Comparison of ENCODE assay signal across 16 cellular contexts in the genomic region with DNA sequence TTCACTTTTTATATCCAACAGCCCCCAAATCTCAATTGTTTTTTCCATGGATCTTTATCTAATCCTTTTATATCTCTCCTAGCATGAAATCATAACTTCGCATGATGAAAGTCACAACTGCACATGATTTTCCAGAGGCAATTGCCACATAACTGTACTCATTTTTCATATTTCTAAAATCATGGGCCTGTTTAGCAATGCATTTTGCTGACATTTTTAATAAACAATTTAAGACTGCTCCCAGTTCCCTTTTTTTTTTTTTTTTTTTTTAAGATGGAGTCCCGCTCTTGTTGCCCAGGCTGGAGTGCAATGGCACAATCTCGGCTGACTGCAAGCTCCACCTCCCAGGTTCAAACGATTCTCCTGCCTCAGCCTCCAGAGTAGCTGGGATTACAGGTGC.
A peak's percentile ranks its signal among the peaks of the same experiment; 100 is the strongest.
DNase-seq lines count a peak whose midpoint lies in the region; ATAC-seq and TF ChIP-seq lines count a peak whose summit lies in the region.
"Had no signal": no experiment of that assay in that cellular context is flagged by ENCODE, and none has a peak within 500 bp of the region (broad histone marks: within the 10 kb centered on the region; RNA-seq: fewer than 3 reads in every experiment).

No MANE protein-coding gene starts in this region.

- H3K36me3 Mint-ChIP-seq in activated naive CD8-positive, alpha-beta T cell = peaks cover 9% of the 10 kb centered on the region
- H3K36me3 Mint-ChIP-seq in activated naive CD8-positive, alpha-beta T cell treated with anti-CD3 and anti-CD28 coated beads for 36 hours = peaks cover 25% of the 10 kb centered on the region

- no peak for DNase-seq in activated naive CD8-positive, alpha-beta T cell treated with anti-CD3 and anti-CD28 coated beads for 36 hours
- DNase-seq in Peyer's patch = no peak
- peak; percentile 87 for DNase-seq in fibroblast of gingiva (ENCODE audit: low read depth)
- DNase-seq in thoracic aorta (ENCODE audit: low spot score) = no peak
- DNase-seq in inferior parietal cortex (ENCODE audit: extremely low spot score) = no peak
- no peak for DNase-seq in HT-29 (ENCODE audit: low spot score)
- DNase-seq in GDM1 (lab: John Stamatoyannopoulos, UW) = no peak
- DNase-seq: activated naive CD4-positive, alpha-beta T cell; foreskin fibroblast; GF-D8; MM.1S; NCI-H510A had no signal

- ATAC-seq in thoracic aorta (ENCODE audit: insufficient number of reproducible peaks, low FRiP score, low read depth) = no peak
- ATAC-seq: activated CD4-positive, CD25-positive, alpha-beta regulatory T cell treated with anti-CD3 and anti-CD28 coated beads, Interleukin-2, amount 50 U/mL, for 24 hours had no signal

- H3K9me3 ChIP-seq in Peyer's patch (no peaks in the 10 kb centered on the region), thoracic aorta (no peaks in the 10 kb centered on the region)

- no peak for TF ChIP-seq CTCF in Peyer's patch (IDR thresholded peaks at IDR 0.05)
- TF ChIP-seq CTCF in thoracic aorta (IDR thresholded peaks at IDR 0.05) = no peak

- no peak overlapping the region for H3K4me3 Mint-ChIP-seq in activated naive CD8-positive, alpha-beta T cell
- no peak overlapping the region for H3K4me3 Mint-ChIP-seq in activated naive CD8-positive, alpha-beta T cell treated with anti-CD3 and anti-CD28 coated beads for 36 hours
- H3K4me3 Mint-ChIP-seq: B cell, nephron had no signal

- H3K27ac Mint-ChIP-seq in activated naive CD8-positive, alpha-beta T cell = peak overlapping the region; percentile 81
- no peak overlapping the region for H3K27ac Mint-ChIP-seq in activated naive CD8-positive, alpha-beta T cell treated with anti-CD3 and anti-CD28 coated beads for 36 hours
- H3K27ac Mint-ChIP-seq: B cell had no signal

- no peaks in the 10 kb centered on the region for H3K27me3 Mint-ChIP-seq in activated naive CD8-positive, alpha-beta T cell
- no peaks in the 10 kb centered on the region for H3K27me3 Mint-ChIP-seq in activated naive CD8-positive, alpha-beta T cell treated with anti-CD3 and anti-CD28 coated beads for 36 hours
- H3K27me3 Mint-ChIP-seq: B cell had no signal

- H3K27ac ChIP-seq in Peyer's patch (peak overlapping the region in 3 of 4 donors; percentile 26 to 57 (median 50)), thoracic aorta (peak overlapping the region; percentile 63 to 71)

- H3K36me3 ChIP-seq in Peyer's patch = peaks cover 0 to 12% (median 0%) of the 10 kb centered on the region in 3 donors
- H3K36me3 ChIP-seq in thoracic aorta = no peaks in the 10 kb centered on the region

- H3K9me3 Mint-ChIP-seq in activated naive CD8-positive, alpha-beta T cell (ENCODE audit: low read depth) = no peaks in the 10 kb centered on the region
- no peaks in the 10 kb centered on the region for H3K9me3 Mint-ChIP-seq in activated naive CD8-positive, alpha-beta T cell treated with anti-CD3 and anti-CD28 coated beads for 36 hours
- H3K9me3 Mint-ChIP-seq: nephron had no signal

- no peak for TF ChIP-seq POLR2A in Peyer's patch (IDR thresholded peaks at IDR 0.05)

- peaks cover 30% of the 10 kb centered on the region for H3K4me1 Mint-ChIP-seq in activated naive CD8-positive, alpha-beta T cell (ENCODE audit: low read depth)
- H3K4me1 Mint-ChIP-seq in activated naive CD8-positive, alpha-beta T cell treated with anti-CD3 and anti-CD28 coated beads for 36 hours = peaks cover 22% of the 10 kb centered on the region

- H3K4me1 ChIP-seq in Peyer's patch = peaks cover 0 to 24% (median 7%) of the 10 kb centered on the region in 4 donors
- H3K4me1 ChIP-seq in thoracic aorta (ENCODE audit: control insufficient read depth in 1 of 2, low read depth in 2 of 2) = peaks cover 23 to 44% of the 10 kb centered on the region in 2 donors

- no peak overlapping the region for H3K4me3 ChIP-seq in Peyer's patch
- no peak overlapping the region for H3K4me3 ChIP-seq in thoracic aorta

- H3K27me3 ChIP-seq in Peyer's patch = no peaks in the 10 kb centered on the region
- no peaks in the 10 kb centered on the region for H3K27me3 ChIP-seq in thoracic aorta (replicated peaks; ENCODE audit: insufficient read depth)
